ENCODE assay signal across 8 cellular contexts in genomic region chr6:80605165-80605989, GRCh38.
DNase-seq lines count a peak whose midpoint lies in the region; ATAC-seq and TF ChIP-seq lines count a peak whose summit lies in the region.

No MANE protein-coding gene starts in this region.

- H3K4me2 ChIP-seq in SU-DHL-6 (ENCODE audit: low read depth, low read length, poor library complexity, severe bottlenecking) = no peak overlapping the region

- peak; percentile 71 for TF ChIP-seq RAD21 in Ishikawa (IDR thresholded peaks at IDR 0.05; ENCODE audit: low read depth)

- no peaks in the 10 kb centered on the region for H3K79me2 ChIP-seq in SU-DHL-6 (ENCODE audit: insufficient read depth, low read length)

- CTCF ChIA-PET in A673 (lab: Charles Lee) = interaction anchor here (0.6 kb wide), 1 partner anchor 1148 kb away, joined by 3 read pairs; no protein-coding TSS in a partner anchor

- no TSS peak for BruUV-seq in A673 (replicated peaks; lab: Mats Ljungman, UMichigan)

- H2AFZ ChIP-seq in SU-DHL-6 (ENCODE audit: low read depth, low read length, severe bottlenecking) = no peak overlapping the region

- no peaks in the 10 kb centered on the region for H3K9me2 ChIP-seq in SU-DHL-6 (replicated peaks; ENCODE audit: insufficient read depth, low read length)

- no peak for TF ChIP-seq POLR2A in stomach (IDR thresholded peaks at IDR 0.05)

- H4K20me1 ChIP-seq in SU-DHL-6 (ENCODE audit: low read depth, low read length) = no peaks in the 10 kb centered on the region

- H3K9me3 ChIP-seq in A673 (ENCODE audit: low read depth, low read length, poor library complexity, severe bottlenecking) (no peaks in the 10 kb centered on the region), SU-DHL-6 (ENCODE audit: insufficient read depth, low read length) (no peaks in the 10 kb centered on the region), stomach (no peaks in the 10 kb centered on the region)

- POLR2A ChIA-PET in A673 (lab: Charles Lee; ENCODE audit: low non-redundant PET) = no interaction called here

- H3K4me1 ChIP-seq in A673 (ENCODE audit: insufficient read depth, low read length, poor library complexity, severe bottlenecking) (peaks cover 20% of the 10 kb centered on the region), stomach (peaks cover 0 to 14% (median 4%) of the 10 kb centered on the region in 4 donors)

- H3K27ac ChIP-seq in A673 (ENCODE audit: low read depth, low read length, poor library complexity, severe bottlenecking) (no peak overlapping the region), SU-DHL-6 (ENCODE audit: low read depth, low read length) (no peak overlapping the region), stomach (no peak overlapping the region)

- intact Hi-C loops in A673 (cut with micrococcal nuclease; ENCODE audit: unreplicated experiment) (loop anchor here (2.0 to 10.0 kb wide), 8 partner anchors 137 to 1569 kb away; partner anchors contain the start of gene TENT5A), stomach (cut with DNase I; ENCODE audit: low total_unique reads) (no loop called here)

- H3K27me3 ChIP-seq in A673 (replicated peaks; ENCODE audit: insufficient read depth, low read depth, low read length, poor library complexity) = no peaks in the 10 kb centered on the region
- H3K27me3 ChIP-seq in SU-DHL-6 (ENCODE audit: low read length) = no peaks in the 10 kb centered on the region
- no peaks in the 10 kb centered on the region for H3K27me3 ChIP-seq in stomach

- TF ChIP-seq EP300 in Ishikawa (IDR thresholded peaks at IDR 0.05; ENCODE audit: borderline replicate concordance) (no peak), stomach (IDR thresholded peaks at IDR 0.05) (no peak)

- TF ChIP-seq CTCF in A673 (conservative IDR thresholded peaks at IDR 0.05; ENCODE audit: low read depth, low read length) (peak; percentile 79), GM12875 (IDR thresholded peaks at IDR 0.05; ENCODE audit: borderline replicate concordance, insufficient read depth, low read depth, low read length) (peak; percentile 20; the same call in 1 of the 2 replicates), SU-DHL-6 (IDR thresholded peaks at IDR 0.05; ENCODE audit: insufficient read depth, low read length, poor library complexity, severe bottlenecking) (peak; percentile 36), stomach (IDR thresholded peaks at IDR 0.05) (peak in 4 of 7 experiments; percentile 22 to 59 (median 48))

- no peaks in the 10 kb centered on the region for H3K36me3 ChIP-seq in A673 (ENCODE audit: insufficient read depth, low read length, poor library complexity, severe bottlenecking)
- no peaks in the 10 kb centered on the region for H3K36me3 ChIP-seq in SU-DHL-6 (ENCODE audit: low read length)
- H3K36me3 ChIP-seq in stomach = no peaks in the 10 kb centered on the region

- ATAC-seq in GM18873 (IDR thresholded peaks at IDR 0.05; ENCODE audit: low FRiP score, unreplicated experiment) (no peak), HG03571 (IDR thresholded peaks at IDR 0.05; ENCODE audit: unreplicated experiment) (no peak)

- DNase-seq in A673 (ENCODE audit: low spot score) = peak; percentile 74
- DNase-seq in globus pallidus (ENCODE audit: low spot score) = peak; percentile 21
- no peak for DNase-seq in stomach

- no peak overlapping the region for H3K9ac ChIP-seq in SU-DHL-6 (ENCODE audit: low read length)

- H3F3A ChIP-seq in SU-DHL-6 (ENCODE audit: insufficient read depth) = no peaks in the 10 kb centered on the region

- H3K4me3 ChIP-seq in A673 (ENCODE audit: low read depth, low read length, poor library complexity, severe bottlenecking) = no peak overlapping the region
- H3K4me3 ChIP-seq in GM12875 (ENCODE audit: low read depth, low read length) = no peak overlapping the region
- no peak overlapping the region for H3K4me3 ChIP-seq in SU-DHL-6 (ENCODE audit: insufficient read depth, low read length, poor library complexity, severe bottlenecking)
- H3K4me3 ChIP-seq in stomach = no peak overlapping the region

- WGBS in stomach, 5 donors = 16 to 28% (median 20%) methylated on average over 4 of the region's 4 CpGs

TF ChIP-seq in Ishikawa, 13 proteins besides CTCF, POLR2A, EP300 and RAD21:
- TF ChIP-seq CEBPB (IDR thresholded peaks at IDR 0.05) (no peak), TAF1 (IDR thresholded peaks at IDR 0.05; ENCODE audit: low read depth) (no peak), CREB1 (IDR thresholded peaks at IDR 0.05; ENCODE audit: low read depth) (no peak), YY1 (IDR thresholded peaks at IDR 0.05; ENCODE audit: low read depth) (no peak), TCF12 (IDR thresholded peaks at IDR 0.05; ENCODE audit: low read depth) (no peak)
- TF ChIP-seq, protein P1, sequence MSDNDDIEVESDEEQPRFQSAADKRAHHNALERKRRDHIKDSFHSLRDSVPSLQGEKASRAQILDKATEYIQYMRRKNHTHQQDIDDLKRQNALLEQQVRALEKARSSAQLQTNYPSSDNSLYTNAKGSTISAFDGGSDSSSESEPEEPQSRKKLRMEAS (IDR thresholded peaks at IDR 0.05) = no peak

Comparison
In these comparisons a context has a peak if more than half of its experiments do, and no peak if none do; other contexts are left out.
1. CTCF ChIP-seq: peak in every context shown above with its lines; median percentile 79 in A673; 48 in stomach; 36 in SU-DHL-6; 20 in GM12875.